In the genomic region with DNA sequence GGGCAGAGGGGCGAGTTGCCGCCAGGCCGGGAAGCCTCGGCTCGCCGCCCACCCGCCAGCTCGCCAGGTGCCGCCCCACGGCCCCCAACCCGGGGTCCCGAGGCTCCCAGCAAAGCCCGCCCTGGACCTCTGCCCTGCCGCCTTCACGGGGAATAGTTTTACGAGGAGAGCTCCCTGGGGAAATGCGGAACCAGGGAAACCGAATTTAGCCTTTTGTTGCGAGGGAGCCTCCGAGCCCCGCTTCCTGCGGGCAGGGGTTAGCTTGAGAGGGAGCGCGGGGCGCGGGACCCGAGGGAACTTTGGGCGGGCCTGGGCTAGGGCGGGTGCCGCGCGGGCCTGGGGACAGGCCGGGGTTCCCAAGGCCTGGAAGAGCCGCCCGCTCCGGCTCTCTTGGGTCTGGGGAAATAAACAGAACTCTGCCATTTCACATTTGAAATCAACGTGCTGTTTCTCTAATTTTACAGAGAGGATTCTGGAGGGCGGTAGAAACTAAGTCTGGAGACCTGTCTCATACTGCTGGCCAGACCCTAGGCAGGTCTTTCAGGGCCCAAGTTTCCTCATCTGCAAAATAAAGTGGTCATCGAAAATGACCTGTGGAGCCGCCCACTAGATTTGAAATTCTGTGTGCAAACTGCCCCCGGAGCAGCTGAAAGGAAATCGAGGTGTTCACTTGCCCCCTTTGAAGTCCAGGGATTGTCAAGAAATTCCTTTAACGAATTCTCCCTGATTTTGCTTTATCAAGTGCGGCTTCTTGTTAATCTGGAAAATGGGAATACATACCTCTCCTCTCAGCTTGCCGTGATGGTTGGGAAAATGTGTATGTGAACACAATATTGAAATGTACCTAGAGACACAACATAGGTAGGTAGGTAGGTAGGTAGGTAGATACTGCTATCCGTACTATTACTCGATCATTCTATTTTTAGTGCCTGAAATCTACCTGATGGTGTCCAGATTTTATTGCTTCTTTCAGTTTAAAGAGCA, we compare ENCODE assay signal across 8 cellular contexts. TPM values are rescaled to one million over a fixed set of nuclear protein-coding genes. Genes with fewer than 3 reads are reported as not detected.
A peak's percentile ranks its signal among the peaks of the same experiment; 100 is the strongest.
DNase-seq lines count a peak whose midpoint lies in the region; ATAC-seq and TF ChIP-seq lines count a peak whose summit lies in the region.

No MANE protein-coding gene starts in this region.

- peak overlapping the region; percentile 97 for H3K4me3 Mint-ChIP-seq in WTC11

- peaks cover 35% of the 10 kb centered on the region for H3K36me3 Mint-ChIP-seq in WTC11

- H3K4me1 ChIP-seq in HCT116 (ENCODE audit: control insufficient read depth in 1 of 2, insufficient read depth in 2 of 2, low read length in 2 of 2) (peaks cover 16 to 21% of the 10 kb centered on the region in 2 experiments), mucosa of stomach (ENCODE audit: control insufficient read depth, insufficient read depth, low read length) (peaks cover 32% of the 10 kb centered on the region), thyroid gland (peaks cover 28 to 31% of the 10 kb centered on the region in 2 donors)

- WGBS in thyroid gland, 2 donors, result 14 to 20% methylated on average over 35 to 43 of the region's 47 CpGs

- H3K27me3 ChIP-seq in HCT116 (ENCODE audit: insufficient read depth, low read length) (no peaks in the 10 kb centered on the region), mucosa of stomach (ENCODE audit: control insufficient read depth, insufficient read depth, low read length) (no peaks in the 10 kb centered on the region), thyroid gland (no peaks in the 10 kb centered on the region)

- H3K79me2 ChIP-seq in HCT116 (ENCODE audit: insufficient read depth, low read length), result peaks cover 40% of the 10 kb centered on the region

- no peaks in the 10 kb centered on the region for H3K27me3 Mint-ChIP-seq in WTC11 (ENCODE audit: low read depth)

- peaks cover 15% of the 10 kb centered on the region in 2 experiments for H3K36me3 ChIP-seq in HCT116 (ENCODE audit: control insufficient read depth in 1 of 2, insufficient read depth in 2 of 2, low read length in 2 of 2)
- H3K36me3 ChIP-seq in mucosa of stomach (ENCODE audit: control insufficient read depth, insufficient read depth, low read length), result peaks cover 8% of the 10 kb centered on the region
- H3K36me3 ChIP-seq in thyroid gland, result peaks cover 19 to 36% of the 10 kb centered on the region in 2 donors

- H3K4me3 ChIP-seq in HCT116 (replicated peaks in 1 of 2; ENCODE audit: low read depth in 1 of 2, low read length in 2 of 2) (peak overlapping the region; percentile 71 to 85), epithelial cell of esophagus (ENCODE audit: low read length) (peak overlapping the region; percentile 99), mucosa of stomach (ENCODE audit: low read length) (peak overlapping the region; percentile 44), thyroid gland (replicated peaks in 1 of 3) (peak overlapping the region; percentile 21 to 80 (median 45))

- H3K9me3 Mint-ChIP-seq in WTC11, result no peaks in the 10 kb centered on the region

- BruUV-seq in HCT116 (replicated peaks; lab: Mats Ljungman, UMichigan), result TSS peak; percentile 53

- H3K4me1 Mint-ChIP-seq in WTC11, result peaks cover 48% of the 10 kb centered on the region

- no peak for TF ChIP-seq CTCF in HCT116 (IDR thresholded peaks at IDR 0.05 in 2 of 3, conservative IDR thresholded peaks at IDR 0.05 in 1 of 3; ENCODE audit: borderline replicate concordance in 1 of 3, insufficient read depth in 1 of 3, low read depth in 2 of 3, low read length in 2 of 3)
- TF ChIP-seq CTCF in WTC11 (IDR thresholded peaks at IDR 0.05), result no peak
- no peak for TF ChIP-seq CTCF in epithelial cell of esophagus (IDR thresholded peaks at IDR 0.05; ENCODE audit: insufficient read depth, low read depth, low read length, missing control alignments)
- no peak for TF ChIP-seq CTCF in thyroid gland (IDR thresholded peaks at IDR 0.05)

- H3K9ac ChIP-seq in HCT116 (ENCODE audit: low read length) (peak overlapping the region; percentile 87), mucosa of stomach (ENCODE audit: low read length) (peak overlapping the region; percentile 94)

- RAD21 ChIA-PET in HCT116 (lab: Charles Lee; ENCODE audit: low non-redundant PET in 1 of 2, low total read pairs in 2 of 2, uncharacterized antibody in 2 of 2, unreplicated experiment in 2 of 2), result interaction anchor here in 1 of 2 experiments (1.0 kb wide), 1 partner anchor 249 kb away, joined by 6 read pairs; no protein-coding TSS in a partner anchor

- H3K27ac ChIP-seq in HCT116 (ENCODE audit: low read depth, low read length) (peak overlapping the region; percentile 94), thyroid gland (peak overlapping the region; percentile 99 to 100 (median 100))

- intact Hi-C loops in HCT116 (cut with micrococcal nuclease), result loop anchor here (5.0 kb wide), 1 partner anchor 915 kb away; no protein-coding TSS in a partner anchor
- intact Hi-C loops in thyroid gland (cut with DNase I), result loop anchor here (10.0 kb wide), 1 partner anchor 198 kb away; no protein-coding TSS in a partner anchor

- DNase-seq in EH (ENCODE audit: low read depth) (peak; percentile 58), HCT116 (ENCODE audit: low read depth, low spot score) (no peak), NCI-H128 (lab: John Stamatoyannopoulos, UW; ENCODE audit: unreplicated experiment) (peak; percentile 67), WTC11 (ENCODE audit: low spot score) (peak; percentile 67), epithelial cell of esophagus (ENCODE audit: low read depth) (no peak), thyroid gland (no peak)

- H3K9me2 ChIP-seq in HCT116 (ENCODE audit: insufficient read depth), result no peaks in the 10 kb centered on the region

- H3K4me2 ChIP-seq in HCT116 (ENCODE audit: low read length), result peak overlapping the region; percentile 89

- peak; percentile 42 for ATAC-seq in HCT116
- ATAC-seq in WTC11, result peak; percentile 46
- no peak for ATAC-seq in HG02973 (IDR thresholded peaks at IDR 0.05; ENCODE audit: unreplicated experiment)

- H3K27ac Mint-ChIP-seq in WTC11, result peak overlapping the region; percentile 84

- TF ChIP-seq RAD21 in HCT116 (IDR thresholded peaks at IDR 0.05; ENCODE audit: low read depth), result no peak

- no peaks in the 10 kb centered on the region for H4K20me1 ChIP-seq in HCT116 (ENCODE audit: insufficient read depth)

- POLR2A ChIA-PET in HCT116 (lab: Charles Lee), result interaction anchor here (0.7 to 1.2 kb wide), 16 partner anchors 10 to 363 kb away, joined by 3 to 18 read pairs (median 4); no protein-coding TSS in a partner anchor
- POLR2A ChIA-PET in WTC11 (lab: Charles Lee), result interaction anchor here (0.6 to 1.2 kb wide), 16 partner anchors 11 to 669 kb away, joined by 3 to 6 read pairs (median 4); no protein-coding TSS in a partner anchor

- CTCF ChIA-PET in HCT116 (lab: Charles Lee) (interaction anchor here (0.9 to 1.7 kb wide), 5 partner anchors 249 to 456 kb away, joined by 3 to 11 read pairs (median 5); no protein-coding TSS in a partner anchor), WTC11 (lab: Charles Lee) (interaction anchor here (0.7 to 1.4 kb wide), 13 partner anchors 12 to 448 kb away, joined by 3 to 11 read pairs (median 4); no protein-coding TSS in a partner anchor)

- H3K9me3 ChIP-seq in HCT116 (ENCODE audit: control insufficient read depth in 1 of 2, insufficient read depth in 1 of 2, low read depth in 1 of 2, low read length in 2 of 2) (no peaks in the 10 kb centered on the region), mucosa of stomach (ENCODE audit: control insufficient read depth, low read length) (no peaks in the 10 kb centered on the region), thyroid gland (no peaks in the 10 kb centered on the region)

- TF ChIP-seq POLR2A in HCT116 (IDR thresholded peaks at IDR 0.05; ENCODE audit: borderline replicate concordance, extremely low read depth, insufficient read depth, insufficient read length) (no peak), thyroid gland (IDR thresholded peaks at IDR 0.05) (peak in 1 of 2 donors; percentile 48)

- no peak overlapping the region for H2AFZ ChIP-seq in HCT116 (ENCODE audit: low read depth, low read length, poor library complexity, severe bottlenecking)

TF ChIP-seq in HCT116, 20 proteins besides CTCF, POLR2A, EP300 and RAD21:
- TF ChIP-seq, protein P1, sequence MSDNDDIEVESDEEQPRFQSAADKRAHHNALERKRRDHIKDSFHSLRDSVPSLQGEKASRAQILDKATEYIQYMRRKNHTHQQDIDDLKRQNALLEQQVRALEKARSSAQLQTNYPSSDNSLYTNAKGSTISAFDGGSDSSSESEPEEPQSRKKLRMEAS (IDR thresholded peaks at IDR 0.05), result peak; percentile 32; the same call in 1 of the 2 replicates
- TF ChIP-seq EZH2phosphoT487 (IDR thresholded peaks at IDR 0.05; ENCODE audit: borderline replicate concordance) (no peak), SRF (IDR thresholded peaks at IDR 0.05; ENCODE audit: low read depth) (0 out of 2 replicates have a peak, but pooled peaks have one; percentile 8)

TF ChIP-seq in WTC11, 78 proteins besides CTCF, POLR2A, EP300 and RAD21 (continues in another document):
- TF ChIP-seq, protein P2, sequence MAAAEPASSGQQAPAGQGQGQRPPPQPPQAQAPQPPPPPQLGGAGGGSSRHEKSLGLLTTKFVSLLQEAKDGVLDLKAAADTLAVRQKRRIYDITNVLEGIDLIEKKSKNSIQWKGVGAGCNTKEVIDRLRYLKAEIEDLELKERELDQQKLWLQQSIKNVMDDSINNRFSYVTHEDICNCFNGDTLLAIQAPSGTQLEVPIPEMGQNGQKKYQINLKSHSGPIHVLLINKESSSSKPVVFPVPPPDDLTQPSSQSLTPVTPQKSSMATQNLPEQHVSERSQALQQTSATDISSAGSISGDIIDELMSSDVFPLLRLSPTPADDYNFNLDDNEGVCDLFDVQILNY (CRISPR knock-in tag; IDR thresholded peaks at IDR 0.05), result peak; percentile 13; the same call in 1 of the 2 replicates
- TF ChIP-seq, protein P3, sequence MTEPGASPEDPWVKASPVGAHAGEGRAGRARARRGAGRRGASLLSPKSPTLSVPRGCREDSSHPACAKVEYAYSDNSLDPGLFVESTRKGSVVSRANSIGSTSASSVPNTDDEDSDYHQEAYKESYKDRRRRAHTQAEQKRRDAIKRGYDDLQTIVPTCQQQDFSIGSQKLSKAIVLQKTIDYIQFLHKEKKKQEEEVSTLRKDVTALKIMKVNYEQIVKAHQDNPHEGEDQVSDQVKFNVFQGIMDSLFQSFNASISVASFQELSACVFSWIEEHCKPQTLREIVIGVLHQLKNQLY (CRISPR knock-in tag; IDR thresholded peaks at IDR 0.05), result no peak
- TF ChIP-seq CREB1 (CRISPR knock-in tag; IDR thresholded peaks at IDR 0.05), result no peak

RNA-seq across cellular contexts. Expression of a gene that starts 0.7 kb away (rescaled TPM):
- total RNA-seq in HCT116 (2021; ENCODE audit: unreplicated experiment), result 165 TPM
- polyA plus RNA-seq in HCT116 (2012), result 179 and 194 TPM in 2 replicates
- 240 to 284 TPM (median 269 TPM) in 3 replicates for total RNA-seq in WTC11 (2021)
- total RNA-seq in thyroid gland, result 1,000 to 10,000 TPM; 1,653 to 2,736 (median 2,263) TPM

RNA-seq across cellular contexts. Expression of a gene that starts 8.1 kb away (rescaled TPM):
- total RNA-seq in HCT116 (2021; ENCODE audit: unreplicated experiment) (not detected), WTC11 (2021) (not detected in 3 replicates), thyroid gland (not detected)
- polyA plus RNA-seq in HCT116 (2012), result not detected in 2 replicates

RNA-seq across cellular contexts. Expression of a gene that starts 57.6 kb away (rescaled TPM):
- total RNA-seq in HCT116 (2021; ENCODE audit: unreplicated experiment), result not detected
- polyA plus RNA-seq in HCT116 (2012), result not detected in 2 replicates
- not detected in 3 replicates for total RNA-seq in WTC11 (2021)
- total RNA-seq in thyroid gland, result under 1 TPM in 1 of 4 donors, not detected in 3; 0.27 TPM

Comparison
In these comparisons a context has a peak if more than half of its experiments do, and no peak if none do; other contexts are left out.
1. DNase-seq: peak in EH (single experiment), NCI-H128 (single experiment) and WTC11 (single experiment); none in HCT116 (single experiment), epithelial cell of esophagus (single experiment) and thyroid gland (0 of 2).
2. H3K4me3 ChIP-seq: peak in every context shown above with its lines; median percentile 99 in epithelial cell of esophagus; 78 in HCT116; 45 in thyroid gland; 44 in mucosa of stomach.